Comparison of ENCODE assay signal across 8 cellular contexts in the genomic region with DNA sequence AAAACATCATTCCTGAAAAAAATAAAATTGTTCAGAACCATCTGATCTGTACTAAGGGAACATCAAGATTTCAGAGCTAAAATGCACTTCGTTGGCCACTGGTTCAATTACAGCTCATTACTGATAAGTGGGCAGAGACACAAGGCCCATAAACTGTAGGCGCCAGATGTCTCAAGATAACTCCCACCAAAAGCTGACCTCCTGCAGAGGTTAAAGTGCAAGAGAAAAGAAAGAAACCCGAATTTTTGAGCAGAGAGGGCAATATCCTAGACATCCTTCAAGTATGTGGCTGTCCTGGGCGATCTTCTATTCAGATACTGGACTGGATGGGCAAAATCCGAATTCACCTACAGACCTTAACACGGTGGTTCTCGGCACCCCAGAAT. TPM values are rescaled to one million over a fixed set of nuclear protein-coding genes. Genes with fewer than 3 reads are reported as not detected.
DNase-seq lines count a peak whose midpoint lies in the region; ATAC-seq and TF ChIP-seq lines count a peak whose summit lies in the region.

No MANE protein-coding gene starts in this region.

- H3K27me3 Mint-ChIP-seq in activated CD4-positive, alpha-beta T cell treated with anti-CD3 and anti-CD28 coated beads, Interleukin-2, amount 10 ng/mL, durations not matched to agents 24 days and 14 days, result peaks cover 4% of the 10 kb centered on the region

- no peak for ATAC-seq in right cardiac atrium
- no peak for ATAC-seq in GM21528 (IDR thresholded peaks at IDR 0.05; ENCODE audit: low FRiP score, unreplicated experiment)

- H3K27ac Mint-ChIP-seq in activated CD4-positive, alpha-beta T cell treated with anti-CD3 and anti-CD28 coated beads, Interleukin-2, amount 10 ng/mL, durations not matched to agents 24 days and 14 days, result peak overlapping the region; percentile 100

- intact Hi-C loops in activated CD4-positive, alpha-beta T cell treated with anti-CD3 and anti-CD28 coated beads, Interleukin-2, amount 10 ng/mL, durations not matched to agents 24 days and 14 days (cut with micrococcal nuclease), result loop anchor here (1.0 to 10.0 kb wide), 9 partner anchors 42 to 1237 kb away; a partner anchor contains a TSS
- intact Hi-C loops in right cardiac atrium (cut with DNase I) (no loop called here), spleen (cut with DNase I; ENCODE audit: low total_unique reads) (no loop called here)

- peaks cover 25% of the 10 kb centered on the region for H3K4me1 Mint-ChIP-seq in activated CD4-positive, alpha-beta T cell treated with anti-CD3 and anti-CD28 coated beads, Interleukin-2, amount 10 ng/mL, durations not matched to agents 24 days and 14 days

- 2% methylated on average over 7 of the region's 7 CpGs for WGBS in right cardiac atrium
- WGBS in spleen, 5 donors, result 3 to 15% (median 4%) methylated on average over 7 of the region's 7 CpGs

- TF ChIP-seq CTCF in WI38 (IDR thresholded peaks at IDR 0.05; ENCODE audit: low read depth, low read length), result no peak
- TF ChIP-seq CTCF in spleen (IDR thresholded peaks at IDR 0.05 in 8 of 11, conservative IDR thresholded peaks at IDR 0.05 in 3 of 11), result no peak

- H3K4me3 ChIP-seq in WI38 (ENCODE audit: low read depth, low read length), result peak overlapping the region; percentile 70
- H3K4me3 ChIP-seq in right cardiac atrium (ENCODE audit: low read length), result peak overlapping the region; percentile 85
- peak overlapping the region; percentile 52 to 79 (median 68) for H3K4me3 ChIP-seq in spleen

- no peaks in the 10 kb centered on the region for H3K9me3 ChIP-seq in right cardiac atrium (ENCODE audit: control insufficient read depth, low read length)
- H3K9me3 ChIP-seq in spleen, result no peaks in the 10 kb centered on the region

- peak overlapping the region; percentile 89 for H3K27ac ChIP-seq in right cardiac atrium (ENCODE audit: low read length)
- H3K27ac ChIP-seq in spleen, result peak overlapping the region in 7 of 8 donors; percentile 76 to 92 (median 89)

- H3K9me3 Mint-ChIP-seq in activated CD4-positive, alpha-beta T cell treated with anti-CD3 and anti-CD28 coated beads, Interleukin-2, amount 10 ng/mL, durations not matched to agents 24 days and 14 days, result no peaks in the 10 kb centered on the region

- peaks cover 6% of the 10 kb centered on the region for H3K36me3 Mint-ChIP-seq in activated CD4-positive, alpha-beta T cell treated with anti-CD3 and anti-CD28 coated beads, Interleukin-2, amount 10 ng/mL, durations not matched to agents 24 days and 14 days (ENCODE audit: low read depth)

- H3K36me3 ChIP-seq in spleen, result peaks cover 0 to 3% (median 0%) of the 10 kb centered on the region in 6 donors

- DNase-seq in activated CD4-positive, alpha-beta T cell treated with anti-CD3 and anti-CD28 coated beads, Interleukin-2, amount 10 ng/mL, durations not matched to agents 24 days and 14 days, result no peak
- no peak for DNase-seq in activated CD4-positive, alpha-beta T cell treated with anti-CD3 and anti-CD28 coated beads for 1 hour
- DNase-seq in right cardiac atrium, result no peak
- DNase-seq in spleen, result no peak
- no peak for DNase-seq in NCI-H187 (lab: John Stamatoyannopoulos, UW)
- no peak for DNase-seq in mucosa of gallbladder (ENCODE audit: low spot score)

- peak overlapping the region; percentile 99 for H3K4me3 Mint-ChIP-seq in activated CD4-positive, alpha-beta T cell treated with anti-CD3 and anti-CD28 coated beads, Interleukin-2, amount 10 ng/mL, durations not matched to agents 24 days and 14 days

- TF ChIP-seq POLR2A in spleen (IDR thresholded peaks at IDR 0.05), result no peak

- H3K4me1 ChIP-seq in right cardiac atrium (ENCODE audit: control insufficient read depth, insufficient read depth, low read length) (peaks cover 4% of the 10 kb centered on the region), spleen (peaks cover 0 to 43% (median 33%) of the 10 kb centered on the region in 6 donors)

- H3K27me3 ChIP-seq in right cardiac atrium (ENCODE audit: control insufficient read depth, insufficient read depth) (no peaks in the 10 kb centered on the region), spleen (replicated peaks in 1 of 7) (peaks cover 0 to 27% (median 0%) of the 10 kb centered on the region in 7 donors)

RNA-seq across cellular contexts. Expression of a gene that starts 0.7 kb away (rescaled TPM):
- 16.3 and 17.1 TPM in 2 replicates for total RNA-seq in activated CD4-positive, alpha-beta T cell treated with anti-CD3 and anti-CD28 coated beads, Interleukin-2, amount 10 ng/mL, durations not matched to agents 24 days and 14 days
- total RNA-seq in right cardiac atrium (1 to 10 TPM; 8.0 to 9.6 (median 8.9) TPM), spleen (10 to 100 TPM; 11.6 to 17.0 (median 14.5) TPM), mucosa of gallbladder (24.5 TPM)
- polyA plus RNA-seq in right cardiac atrium (11.1 TPM), spleen (10 to 100 TPM; 13.7 to 20.6 (median 18.9) TPM)
